8 cellular contexts compared by ENCODE assay signal in genomic region chr6:153117986-153118886, GRCh38. TPM values are rescaled to one million over a fixed set of nuclear protein-coding genes. Genes with fewer than 3 reads are reported as not detected.
A peak's percentile ranks its signal among the peaks of the same experiment; 100 is the strongest.
DNase-seq lines count a peak whose midpoint lies in the region; ATAC-seq, FAIRE-seq and TF ChIP-seq lines count a peak whose summit lies in the region.

No MANE protein-coding gene starts in this region.

- no peak overlapping the region for H3K4me3 Mint-ChIP-seq in activated naive CD4-positive, alpha-beta T cell treated with anti-CD3 and anti-CD28 coated beads, Interleukin-2, amount 10 ng/mL, durations not matched to agents 7 days and 5 days

- no peaks in the 10 kb centered on the region for H3K9me1 ChIP-seq in endothelial cell of umbilical vein (replicated peaks; ENCODE audit: control insufficient read depth, extremely low read depth, insufficient read depth, low read length)

- H3K79me2 ChIP-seq in endothelial cell of umbilical vein (ENCODE audit: control insufficient read depth, insufficient read depth, low read length), result no peaks in the 10 kb centered on the region

- no TSS peak for BruUV-seq in endothelial cell of umbilical vein (replicated peaks; lab: Mats Ljungman, UMichigan)

- CTCF ChIA-PET in endothelial cell of umbilical vein (lab: Charles Lee), result interaction anchor here (1.1 to 2.0 kb wide), 2 partner anchors 10 to 15 kb away, joined by 3 to 12 read pairs; no protein-coding TSS in a partner anchor
- CTCF ChIA-PET in activated naive CD4-positive, alpha-beta T cell treated with anti-CD3 and anti-CD28 coated beads, Interleukin-2, amount 10 ng/mL, durations not matched to agents 7 days and 5 days (lab: Charles Lee), result no interaction called here

- no peak overlapping the region for H3K27ac Mint-ChIP-seq in activated naive CD4-positive, alpha-beta T cell treated with anti-CD3 and anti-CD28 coated beads, Interleukin-2, amount 10 ng/mL, durations not matched to agents 7 days and 5 days

- no peak for TF ChIP-seq CTCF in endothelial cell of umbilical vein (IDR thresholded peaks at IDR 0.05; ENCODE audit: extremely low read depth in 1 of 2, insufficient read depth in 1 of 2, low read depth in 1 of 2, low read length in 2 of 2)

- dilution Hi-C loops in endothelial cell of umbilical vein (cut with MboI; ENCODE audit: extremely low pct_ligation_motif_present, low sequenced_read_pairs), result no loop called here

- H3K4me2 ChIP-seq in endothelial cell of umbilical vein (ENCODE audit: insufficient read depth, low read length), result no peak overlapping the region

- no peaks in the 10 kb centered on the region for H3K36me3 ChIP-seq in endothelial cell of umbilical vein (ENCODE audit: control insufficient read depth in 2 of 2, extremely low read depth in 1 of 2, insufficient read depth in 2 of 2, low read length in 2 of 2)

- no peaks in the 10 kb centered on the region for H3K4me1 Mint-ChIP-seq in activated naive CD4-positive, alpha-beta T cell treated with anti-CD3 and anti-CD28 coated beads, Interleukin-2, amount 10 ng/mL, durations not matched to agents 7 days and 5 days

- intact Hi-C loops in endothelial cell of umbilical vein (cut with micrococcal nuclease) (no loop called here), left ventricle myocardium superior (cut with micrococcal nuclease) (no loop called here)

- H3K9ac ChIP-seq in endothelial cell of umbilical vein (replicated peaks; ENCODE audit: extremely low read depth, insufficient read depth, low read length), result no peak overlapping the region

- no peaks in the 10 kb centered on the region for H3K36me3 Mint-ChIP-seq in activated naive CD4-positive, alpha-beta T cell treated with anti-CD3 and anti-CD28 coated beads, Interleukin-2, amount 10 ng/mL, durations not matched to agents 7 days and 5 days

- no peak overlapping the region for H3K4me3 ChIP-seq in endothelial cell of umbilical vein (replicated peaks in 1 of 3; ENCODE audit: insufficient read depth in 1 of 3, low read depth in 1 of 3, low read length in 3 of 3)

- TF ChIP-seq POLR2A in endothelial cell of umbilical vein (IDR thresholded peaks at IDR 0.05; ENCODE audit: low read depth, low read length), result no peak

- peak; percentile 30 for DNase-seq in COLO829 (ENCODE audit: low spot score)
- no peak for DNase-seq in endothelial cell of umbilical vein (ENCODE audit: low read depth, low spot score)
- DNase-seq in OCI-M2 (lab: John Stamatoyannopoulos, UW; ENCODE audit: unreplicated experiment), result no peak
- DNase-seq in activated naive CD4-positive, alpha-beta T cell treated with anti-CD3 and anti-CD28 coated beads, Interleukin-2, amount 10 ng/mL, durations not matched to agents 7 days and 5 days, result no peak
- DNase-seq in cerebellar nuclear complex (lab: John Stamatoyannopoulos, UW), result no peak
- no peak for DNase-seq in left ventricle myocardium superior

- H2AFZ ChIP-seq in endothelial cell of umbilical vein (ENCODE audit: low read depth, low read length), result no peak overlapping the region

- peak; percentile 98 for ATAC-seq in GM21381 (IDR thresholded peaks at IDR 0.05; ENCODE audit: unreplicated experiment)
- ATAC-seq in HG03457 (IDR thresholded peaks at IDR 0.05; ENCODE audit: unreplicated experiment), result peak; percentile 99
- ATAC-seq in left ventricle myocardium superior, result no peak

- POLR2A ChIA-PET in endothelial cell of umbilical vein (lab: Charles Lee), result no interaction called here

- H3K27me3 Mint-ChIP-seq in activated naive CD4-positive, alpha-beta T cell treated with anti-CD3 and anti-CD28 coated beads, Interleukin-2, amount 10 ng/mL, durations not matched to agents 7 days and 5 days, result no peaks in the 10 kb centered on the region

- no peaks in the 10 kb centered on the region for H4K20me1 ChIP-seq in endothelial cell of umbilical vein (replicated peaks; ENCODE audit: control insufficient read depth, extremely low read depth, insufficient read depth, low read length)

- H3K27me3 ChIP-seq in endothelial cell of umbilical vein (ENCODE audit: control insufficient read depth in 2 of 2, insufficient read depth in 2 of 2, low read length in 2 of 2), result no peaks in the 10 kb centered on the region

- H3K9me3 ChIP-seq in endothelial cell of umbilical vein (replicated peaks; ENCODE audit: control insufficient read depth, insufficient read depth, low read length), result no peaks in the 10 kb centered on the region

- no peak for FAIRE-seq in endothelial cell of umbilical vein (lab: Jason Lieb, UNC)

- H3K4me1 ChIP-seq in endothelial cell of umbilical vein (ENCODE audit: control insufficient read depth, extremely low read depth, insufficient read depth, low read length), result no peaks in the 10 kb centered on the region

- H3K9me3 Mint-ChIP-seq in activated naive CD4-positive, alpha-beta T cell treated with anti-CD3 and anti-CD28 coated beads, Interleukin-2, amount 10 ng/mL, durations not matched to agents 7 days and 5 days, result no peaks in the 10 kb centered on the region

- H3K27ac ChIP-seq in endothelial cell of umbilical vein (ENCODE audit: insufficient read depth, low read depth, low read length), result no peak overlapping the region

TF ChIP-seq in endothelial cell of umbilical vein, 7 proteins besides CTCF, POLR2A, EP300 and RAD21:
- peak; percentile 18 for TF ChIP-seq JUN (IDR thresholded peaks at IDR 0.05; ENCODE audit: borderline replicate concordance, insufficient read depth, insufficient read length, low read depth)
- no peak for TF ChIP-seq POLR2AphosphoS5 (IDR thresholded peaks at IDR 0.05; ENCODE audit: insufficient read depth, low read depth, low read length)
- TF ChIP-seq GATA2 (IDR thresholded peaks at IDR 0.05; ENCODE audit: insufficient read depth, insufficient read length, low read depth, low read length), result no peak
- TF ChIP-seq FOS (IDR thresholded peaks at IDR 0.05; ENCODE audit: borderline replicate concordance, insufficient read depth, low read length), result peak; percentile 61
- no peak for TF ChIP-seq EZH2 (IDR thresholded peaks at IDR 0.05; ENCODE audit: borderline replicate concordance, low read depth, low read length, severe bottlenecking)
- no peak for TF ChIP-seq MYC (IDR thresholded peaks at IDR 0.05; ENCODE audit: low read depth, low read length)
- TF ChIP-seq, protein P1, sequence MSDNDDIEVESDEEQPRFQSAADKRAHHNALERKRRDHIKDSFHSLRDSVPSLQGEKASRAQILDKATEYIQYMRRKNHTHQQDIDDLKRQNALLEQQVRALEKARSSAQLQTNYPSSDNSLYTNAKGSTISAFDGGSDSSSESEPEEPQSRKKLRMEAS (IDR thresholded peaks at IDR 0.05; ENCODE audit: insufficient read depth, insufficient read length), result no peak

RNA-seq across cellular contexts. Expression of gene RGS17, which starts 12.8 kb away (rescaled TPM):
- 1.1 and 2.3 TPM in 2 replicates for total RNA-seq in endothelial cell of umbilical vein
- polyA plus RNA-seq in endothelial cell of umbilical vein, result 0.18 and 0.40 TPM in 2 replicates
- 0.27 and 0.49 TPM in 2 replicates for polyA plus RNA-seq in endothelial cell of umbilical vein (2011; cell fraction: cytosol; rRNA removed)
- polyA plus RNA-seq in endothelial cell of umbilical vein (2011; cell fraction: nucleus; rRNA removed), result 0.71 and 1.2 TPM in 2 replicates
- 0.63 and 1.6 TPM in 2 replicates for polyA plus RNA-seq in endothelial cell of umbilical vein (2012)
- 0.41 and 0.70 TPM in 2 replicates for polyA minus RNA-seq in endothelial cell of umbilical vein
- polyA minus RNA-seq in endothelial cell of umbilical vein (2011; cell fraction: cytosol; rRNA and poly(A)+ RNA removed), result not detected
- 1.6 and 2.1 TPM in 2 replicates for polyA minus RNA-seq in endothelial cell of umbilical vein (2011; cell fraction: nucleus; rRNA and poly(A)+ RNA removed)
- total RNA-seq in left ventricle myocardium superior, result 0.05 TPM
